ENCODE assay signal across 27 cellular contexts in the genomic region with DNA sequence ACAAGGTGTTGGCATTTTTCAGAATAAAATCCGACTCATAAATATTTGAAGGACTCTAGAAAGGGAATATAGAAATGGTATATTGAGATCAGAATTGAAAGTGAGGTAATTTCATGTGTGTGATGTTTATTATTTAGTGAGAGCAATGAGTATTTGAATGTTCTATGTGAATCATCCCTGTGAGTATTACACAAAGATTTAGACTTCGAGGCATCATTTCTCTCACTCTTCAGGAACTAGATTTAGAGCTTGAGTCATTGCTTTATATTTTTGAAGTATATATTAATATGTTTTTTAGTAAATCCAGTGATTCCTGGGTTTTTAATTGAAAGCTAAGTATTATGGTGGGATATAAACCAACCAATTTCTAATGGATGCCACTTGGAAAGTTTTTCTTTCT.
"Had no signal": no experiment of that assay in that cellular context is flagged by ENCODE, and none has a peak within 500 bp of the region (broad histone marks: within the 10 kb centered on the region; RNA-seq: fewer than 3 reads in every experiment).

No MANE protein-coding gene starts in this region.

- H3K4me2 ChIP-seq: hepatocyte had no signal

- H3K27ac ChIP-seq: colonic mucosa, coronary artery, epithelial cell of prostate, esophagus muscularis mucosa, esophagus squamous epithelium, gastrocnemius medialis, gastroesophageal sphincter, heart left ventricle, heart right ventricle, hepatocyte had no signal

- H3K4me3 Mint-ChIP-seq: dendritic cell treated with granulocyte-macrophage colony-stimulating factor and Interleukin-4, amounts not matched to agents 40 ng/mL and 50 ng/mL, for 4 days; effector memory CD8-positive, alpha-beta T cell; endodermal cell had no signal

- H3K79me2 ChIP-seq: hepatocyte had no signal

- H3K9me3 Mint-ChIP-seq: dendritic cell treated with granulocyte-macrophage colony-stimulating factor and Interleukin-4, amounts not matched to agents 40 ng/mL and 50 ng/mL, for 4 days; endodermal cell had no signal

- ATAC-seq: effector memory CD8-positive, alpha-beta T cell; esophagus mucosa; gastrocnemius medialis; gastroesophageal sphincter; heart left ventricle; heart right ventricle had no signal

- H3K27ac Mint-ChIP-seq: dendritic cell treated with granulocyte-macrophage colony-stimulating factor and Interleukin-4, amounts not matched to agents 40 ng/mL and 50 ng/mL, for 4 days; effector memory CD8-positive, alpha-beta T cell; endodermal cell had no signal

- H2AFZ ChIP-seq: hepatocyte had no signal

- H3K36me3 ChIP-seq: colonic mucosa, esophagus muscularis mucosa, esophagus squamous epithelium, gastrocnemius medialis, gastroesophageal sphincter, heart left ventricle, heart right ventricle had no signal

- FAIRE-seq: colon, endometrium, frontal cortex had no signal

- H3K27me3 Mint-ChIP-seq: dendritic cell treated with granulocyte-macrophage colony-stimulating factor and Interleukin-4, amounts not matched to agents 40 ng/mL and 50 ng/mL, for 4 days; effector memory CD8-positive, alpha-beta T cell had no signal

- H3K4me1 ChIP-seq: colonic mucosa, esophagus squamous epithelium, gastrocnemius medialis, gastroesophageal sphincter had no signal

- H3K27me3 ChIP-seq: colonic mucosa, dorsolateral prefrontal cortex, esophagus muscularis mucosa, esophagus squamous epithelium, gastrocnemius medialis, gastroesophageal sphincter, heart left ventricle, heart right ventricle, hepatocyte had no signal

- H3K4me3 ChIP-seq: colonic mucosa, coronary artery, dorsolateral prefrontal cortex, esophagus muscularis mucosa, esophagus squamous epithelium, gastrocnemius medialis, gastroesophageal sphincter, heart left ventricle, heart right ventricle, hepatocyte had no signal

- DNase-seq: colonic mucosa; cortex of kidney; dermis blood vessel endothelial cell; dorsolateral prefrontal cortex; effector CD4-positive, alpha-beta T cell; effector CD8-positive, alpha-beta T cell; effector memory CD4-positive, alpha-beta T cell; effector memory CD8-positive, alpha-beta T cell; endodermal cell; erythroblast; esophagus squamous epithelium; foreskin fibroblast; foreskin melanocyte; gastrocnemius medialis; head of caudate nucleus; heart left ventricle; heart right ventricle had no signal

- H3K9me3 ChIP-seq: colonic mucosa, esophagus muscularis mucosa, esophagus squamous epithelium, gastrocnemius medialis had no signal
